Comparison of ENCODE assay signal across 1 cellular context in the genomic region with DNA sequence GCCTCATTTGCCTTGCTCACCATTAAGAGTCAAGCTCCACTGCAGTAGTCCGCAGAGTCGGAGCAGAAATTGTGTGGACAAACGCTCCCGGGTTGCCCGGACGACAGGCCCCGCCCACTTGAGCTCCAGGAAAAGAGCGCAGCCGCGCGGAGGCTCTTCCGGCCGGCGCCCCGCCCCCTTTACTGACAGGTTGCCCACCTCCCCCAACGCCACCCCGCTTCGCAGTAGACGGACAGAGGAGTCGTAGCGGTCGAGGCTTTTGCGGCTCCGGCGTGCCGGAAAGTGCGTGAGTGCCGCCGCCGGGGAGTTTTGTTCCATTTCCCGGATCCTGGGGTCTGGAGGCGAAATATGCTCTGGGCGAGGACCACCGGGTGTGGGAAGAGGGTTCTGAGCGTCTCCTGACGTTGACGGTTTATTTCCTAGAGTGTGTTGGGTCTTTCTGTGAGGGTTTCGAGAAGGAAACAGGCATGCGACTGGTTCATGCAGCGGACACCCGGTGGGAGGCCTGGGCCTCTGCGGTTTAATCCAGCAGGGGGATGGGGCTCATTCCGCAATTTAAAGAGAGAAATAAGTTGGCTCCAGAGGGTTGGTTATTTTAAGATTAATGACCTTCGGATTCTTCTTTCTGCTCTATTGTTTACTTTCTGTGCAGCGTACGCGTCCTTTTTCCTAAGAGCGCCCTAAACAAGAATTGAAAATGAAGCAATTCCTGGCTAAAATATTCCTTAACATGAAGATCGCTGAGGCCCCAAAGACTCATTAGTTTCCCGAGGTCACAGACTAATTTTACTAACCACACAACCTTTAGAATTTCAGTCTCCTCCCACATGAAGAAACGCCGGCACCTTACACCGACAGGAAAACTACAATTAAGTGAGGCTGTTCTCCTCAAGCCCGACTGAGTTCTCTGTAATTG.
A peak's percentile ranks its signal among the peaks of the same experiment; 100 is the strongest.
TF ChIP-seq lines count a peak whose summit lies in the region.

Gene DNAI7 (minus strand): TSS at position 105 of the 916 bp plus-strand sequence. CDS start 82 bp downstream, at position 23.
Gene ETFRF1 (plus strand): TSS at position 182 of the 916 bp plus-strand sequence. CDS start 8,720 bp downstream, outside the sequence.

TF ChIP-seq in GM12878, 131 proteins besides CTCF, POLR2A, EP300 and RAD21 (continued from another document and continues in another):
- TF ChIP-seq LARP7 (IDR thresholded peaks at IDR 0.05) = no peak
- TF ChIP-seq ETV6 (conservative IDR thresholded peaks at IDR 0.05 in 1 of 2, IDR thresholded peaks at IDR 0.05 in 1 of 2; ENCODE audit: borderline replicate concordance in 1 of 2, low read depth in 1 of 2) = no peak
- TF ChIP-seq BCL11A (IDR thresholded peaks at IDR 0.05; ENCODE audit: low read depth, low read length) = no peak
- TF ChIP-seq BCLAF1 (IDR thresholded peaks at IDR 0.05) = no peak
- TF ChIP-seq ATF7 (IDR thresholded peaks at IDR 0.05; ENCODE audit: low read depth) = no peak
- no peak for TF ChIP-seq RELA (IDR thresholded peaks at IDR 0.05; ENCODE audit: borderline replicate concordance, partially characterized antibody)
- 0 out of 2 replicates have a peak, but pooled peaks have one; percentile 0 for TF ChIP-seq ASH2L (IDR thresholded peaks at IDR 0.05; ENCODE audit: borderline replicate concordance, low read depth)
- peak; percentile 69; the same call in 1 of the 3 replicates for TF ChIP-seq POU2F2 (IDR thresholded peaks at IDR 0.05; ENCODE audit: borderline replicate concordance, low read depth, low read length)
- TF ChIP-seq, protein P1, sequence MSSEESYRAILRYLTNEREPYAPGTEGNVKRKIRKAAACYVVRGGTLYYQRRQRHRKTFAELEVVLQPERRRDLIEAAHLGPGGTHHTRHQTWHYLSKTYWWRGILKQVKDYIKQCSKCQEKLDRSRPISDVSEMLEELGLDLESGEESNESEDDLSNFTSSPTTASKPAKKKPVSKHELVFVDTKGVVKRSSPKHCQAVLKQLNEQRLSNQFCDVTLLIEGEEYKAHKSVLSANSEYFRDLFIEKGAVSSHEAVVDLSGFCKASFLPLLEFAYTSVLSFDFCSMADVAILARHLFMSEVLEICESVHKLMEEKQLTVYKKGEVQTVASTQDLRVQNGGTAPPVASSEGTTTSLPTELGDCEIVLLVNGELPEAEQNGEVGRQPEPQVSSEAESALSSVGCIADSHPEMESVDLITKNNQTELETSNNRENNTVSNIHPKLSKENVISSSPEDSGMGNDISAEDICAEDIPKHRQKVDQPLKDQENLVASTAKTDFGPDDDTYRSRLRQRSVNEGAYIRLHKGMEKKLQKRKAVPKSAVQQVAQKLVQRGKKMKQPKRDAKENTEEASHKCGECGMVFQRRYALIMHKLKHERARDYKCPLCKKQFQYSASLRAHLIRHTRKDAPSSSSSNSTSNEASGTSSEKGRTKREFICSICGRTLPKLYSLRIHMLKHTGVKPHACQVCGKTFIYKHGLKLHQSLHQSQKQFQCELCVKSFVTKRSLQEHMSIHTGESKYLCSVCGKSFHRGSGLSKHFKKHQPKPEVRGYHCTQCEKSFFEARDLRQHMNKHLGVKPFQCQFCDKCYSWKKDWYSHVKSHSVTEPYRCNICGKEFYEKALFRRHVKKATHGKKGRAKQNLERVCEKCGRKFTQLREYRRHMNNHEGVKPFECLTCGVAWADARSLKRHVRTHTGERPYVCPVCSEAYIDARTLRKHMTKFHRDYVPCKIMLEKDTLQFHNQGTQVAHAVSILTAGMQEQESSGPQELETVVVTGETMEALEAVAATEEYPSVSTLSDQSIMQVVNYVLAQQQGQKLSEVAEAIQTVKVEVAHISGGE (CRISPR knock-in tag; IDR thresholded peaks at IDR 0.05) = no peak
- TF ChIP-seq, protein P2, sequence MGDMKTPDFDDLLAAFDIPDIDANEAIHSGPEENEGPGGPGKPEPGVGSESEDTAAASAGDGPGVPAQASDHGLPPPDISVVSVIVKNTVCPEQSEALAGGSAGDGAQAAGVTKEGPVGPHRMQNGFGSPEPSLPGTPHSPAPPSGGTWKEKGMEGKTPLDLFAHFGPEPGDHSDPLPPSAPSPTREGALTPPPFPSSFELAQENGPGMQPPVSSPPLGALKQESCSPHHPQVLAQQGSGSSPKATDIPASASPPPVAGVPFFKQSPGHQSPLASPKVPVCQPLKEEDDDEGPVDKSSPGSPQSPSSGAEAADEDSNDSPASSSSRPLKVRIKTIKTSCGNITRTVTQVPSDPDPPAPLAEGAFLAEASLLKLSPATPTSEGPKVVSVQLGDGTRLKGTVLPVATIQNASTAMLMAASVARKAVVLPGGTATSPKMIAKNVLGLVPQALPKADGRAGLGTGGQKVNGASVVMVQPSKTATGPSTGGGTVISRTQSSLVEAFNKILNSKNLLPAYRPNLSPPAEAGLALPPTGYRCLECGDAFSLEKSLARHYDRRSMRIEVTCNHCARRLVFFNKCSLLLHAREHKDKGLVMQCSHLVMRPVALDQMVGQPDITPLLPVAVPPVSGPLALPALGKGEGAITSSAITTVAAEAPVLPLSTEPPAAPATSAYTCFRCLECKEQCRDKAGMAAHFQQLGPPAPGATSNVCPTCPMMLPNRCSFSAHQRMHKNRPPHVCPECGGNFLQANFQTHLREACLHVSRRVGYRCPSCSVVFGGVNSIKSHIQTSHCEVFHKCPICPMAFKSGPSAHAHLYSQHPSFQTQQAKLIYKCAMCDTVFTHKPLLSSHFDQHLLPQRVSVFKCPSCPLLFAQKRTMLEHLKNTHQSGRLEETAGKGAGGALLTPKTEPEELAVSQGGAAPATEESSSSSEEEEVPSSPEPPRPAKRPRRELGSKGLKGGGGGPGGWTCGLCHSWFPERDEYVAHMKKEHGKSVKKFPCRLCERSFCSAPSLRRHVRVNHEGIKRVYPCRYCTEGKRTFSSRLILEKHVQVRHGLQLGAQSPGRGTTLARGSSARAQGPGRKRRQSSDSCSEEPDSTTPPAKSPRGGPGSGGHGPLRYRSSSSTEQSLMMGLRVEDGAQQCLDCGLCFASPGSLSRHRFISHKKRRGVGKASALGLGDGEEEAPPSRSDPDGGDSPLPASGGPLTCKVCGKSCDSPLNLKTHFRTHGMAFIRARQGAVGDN (IDR thresholded peaks at IDR 0.05) = no peak
- no peak; the same call in 1 of the 2 replicates for TF ChIP-seq HCFC1 (IDR thresholded peaks at IDR 0.05; ENCODE audit: low read length)
- no peak for TF ChIP-seq MTA2 (IDR thresholded peaks at IDR 0.05; ENCODE audit: low read depth)
- no peak for TF ChIP-seq RBBP5 (conservative IDR thresholded peaks at IDR 0.05)
- TF ChIP-seq POLR2AphosphoS2 (IDR thresholded peaks at IDR 0.05; ENCODE audit: low read depth, low read length) = 0 out of 2 replicates have a peak, but pooled peaks have one; percentile 65
- TF ChIP-seq IKZF1 (conservative IDR thresholded peaks at IDR 0.05) = peak; percentile 60; the same call in 1 of the 2 replicates
- no peak for TF ChIP-seq KLF5 (IDR thresholded peaks at IDR 0.05; ENCODE audit: partially characterized antibody)
- TF ChIP-seq FOXK2 (IDR thresholded peaks at IDR 0.05) = no peak
- TF ChIP-seq, protein P3, sequence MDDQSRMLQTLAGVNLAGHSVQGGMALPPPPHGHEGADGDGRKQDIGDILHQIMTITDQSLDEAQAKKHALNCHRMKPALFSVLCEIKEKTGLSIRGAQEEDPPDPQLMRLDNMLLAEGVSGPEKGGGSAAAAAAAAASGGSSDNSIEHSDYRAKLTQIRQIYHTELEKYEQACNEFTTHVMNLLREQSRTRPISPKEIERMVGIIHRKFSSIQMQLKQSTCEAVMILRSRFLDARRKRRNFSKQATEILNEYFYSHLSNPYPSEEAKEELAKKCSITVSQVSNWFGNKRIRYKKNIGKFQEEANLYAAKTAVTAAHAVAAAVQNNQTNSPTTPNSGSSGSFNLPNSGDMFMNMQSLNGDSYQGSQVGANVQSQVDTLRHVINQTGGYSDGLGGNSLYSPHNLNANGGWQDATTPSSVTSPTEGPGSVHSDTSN (IDR thresholded peaks at IDR 0.05; ENCODE audit: insufficient replicate concordance, low read depth, low read length) = peak; percentile 76
- TF ChIP-seq, protein P4, sequence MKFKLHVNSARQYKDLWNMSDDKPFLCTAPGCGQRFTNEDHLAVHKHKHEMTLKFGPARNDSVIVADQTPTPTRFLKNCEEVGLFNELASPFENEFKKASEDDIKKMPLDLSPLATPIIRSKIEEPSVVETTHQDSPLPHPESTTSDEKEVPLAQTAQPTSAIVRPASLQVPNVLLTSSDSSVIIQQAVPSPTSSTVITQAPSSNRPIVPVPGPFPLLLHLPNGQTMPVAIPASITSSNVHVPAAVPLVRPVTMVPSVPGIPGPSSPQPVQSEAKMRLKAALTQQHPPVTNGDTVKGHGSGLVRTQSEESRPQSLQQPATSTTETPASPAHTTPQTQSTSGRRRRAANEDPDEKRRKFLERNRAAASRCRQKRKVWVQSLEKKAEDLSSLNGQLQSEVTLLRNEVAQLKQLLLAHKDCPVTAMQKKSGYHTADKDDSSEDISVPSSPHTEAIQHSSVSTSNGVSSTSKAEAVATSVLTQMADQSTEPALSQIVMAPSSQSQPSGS (IDR thresholded peaks at IDR 0.05; ENCODE audit: low read length) = no peak
- TF ChIP-seq NR2F1 (conservative IDR thresholded peaks at IDR 0.05) = no peak
- TF ChIP-seq ZNF24 (IDR thresholded peaks at IDR 0.05) = no peak
- TF ChIP-seq CREM (IDR thresholded peaks at IDR 0.05; ENCODE audit: low read depth) = peak; percentile 28; the same call in 1 of the 2 replicates
- peak; percentile 65; the same call in 1 of the 2 replicates for TF ChIP-seq SMAD5 (IDR thresholded peaks at IDR 0.05; ENCODE audit: low read depth)
- no peak for TF ChIP-seq HDAC6 (IDR thresholded peaks at IDR 0.05; ENCODE audit: unreplicated experiment)
- TF ChIP-seq BRCA1 (IDR thresholded peaks at IDR 0.05; ENCODE audit: low read depth, low read length) = no peak
- peak; percentile 97 for TF ChIP-seq E4F1 (IDR thresholded peaks at IDR 0.05; ENCODE audit: borderline replicate concordance, partially characterized antibody)
- TF ChIP-seq MTA3 (IDR thresholded peaks at IDR 0.05; ENCODE audit: borderline replicate concordance, low read length) = 0 out of 2 replicates have a peak, but pooled peaks have one; percentile 38
- TF ChIP-seq, protein P5, sequence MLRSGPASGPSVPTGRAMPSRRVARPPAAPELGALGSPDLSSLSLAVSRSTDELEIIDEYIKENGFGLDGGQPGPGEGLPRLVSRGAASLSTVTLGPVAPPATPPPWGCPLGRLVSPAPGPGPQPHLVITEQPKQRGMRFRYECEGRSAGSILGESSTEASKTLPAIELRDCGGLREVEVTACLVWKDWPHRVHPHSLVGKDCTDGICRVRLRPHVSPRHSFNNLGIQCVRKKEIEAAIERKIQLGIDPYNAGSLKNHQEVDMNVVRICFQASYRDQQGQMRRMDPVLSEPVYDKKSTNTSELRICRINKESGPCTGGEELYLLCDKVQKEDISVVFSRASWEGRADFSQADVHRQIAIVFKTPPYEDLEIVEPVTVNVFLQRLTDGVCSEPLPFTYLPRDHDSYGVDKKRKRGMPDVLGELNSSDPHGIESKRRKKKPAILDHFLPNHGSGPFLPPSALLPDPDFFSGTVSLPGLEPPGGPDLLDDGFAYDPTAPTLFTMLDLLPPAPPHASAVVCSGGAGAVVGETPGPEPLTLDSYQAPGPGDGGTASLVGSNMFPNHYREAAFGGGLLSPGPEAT (IDR thresholded peaks at IDR 0.05; ENCODE audit: low read depth) = peak; percentile 68
- TF ChIP-seq REST (IDR thresholded peaks at IDR 0.05; ENCODE audit: low read depth, low read length) = no peak
